Comparison of ENCODE assay signal across 2 cellular contexts in the genomic region with DNA sequence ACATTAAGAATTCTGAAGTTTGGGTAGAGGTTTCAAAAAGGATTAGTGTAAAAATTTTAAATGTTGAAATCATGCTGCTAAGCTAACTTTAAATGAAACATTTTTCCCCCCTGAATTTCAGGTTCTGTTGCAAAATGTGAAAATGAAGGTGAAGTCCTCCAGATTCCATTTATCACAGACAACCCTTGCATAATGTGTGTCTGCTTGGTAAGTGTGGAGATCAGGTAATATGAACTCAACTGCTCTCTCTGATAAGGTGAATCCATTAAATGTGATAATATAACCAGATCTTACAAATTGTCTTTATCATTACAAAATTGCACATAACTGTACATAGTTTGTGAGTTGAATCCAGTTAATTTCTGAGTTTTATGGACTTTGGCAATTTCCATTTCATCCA.
TF ChIP-seq lines count a peak whose summit lies in the region.

No MANE protein-coding gene starts in this region.

TF ChIP-seq in A549, 52 proteins besides CTCF, POLR2A, EP300 and RAD21 (continued from another document):
- TF ChIP-seq JUN (IDR thresholded peaks at IDR 0.05) (no peak), SMC3 (IDR thresholded peaks at IDR 0.05) (no peak), GATA3 (IDR thresholded peaks at IDR 0.05; ENCODE audit: borderline replicate concordance) (no peak), RARB (CRISPR knock-in tag; IDR thresholded peaks at IDR 0.05) (no peak)

TF ChIP-seq in IMR-90, 13 proteins besides CTCF, POLR2A, EP300 and RAD21 (continued from another document):
- TF ChIP-seq SMC3 (IDR thresholded peaks at IDR 0.05; ENCODE audit: low read depth, low read length) = no peak
- TF ChIP-seq BHLHE40 (IDR thresholded peaks at IDR 0.05; ENCODE audit: low read depth, low read length) = no peak
- no peak for TF ChIP-seq NFE2L2 (IDR thresholded peaks at IDR 0.05; ENCODE audit: low read depth, low read length)
- TF ChIP-seq RFX5 (IDR thresholded peaks at IDR 0.05; ENCODE audit: low read depth, low read length) = no peak
- no peak for TF ChIP-seq MAFK (IDR thresholded peaks at IDR 0.05; ENCODE audit: low read depth, low read length)
- no peak for TF ChIP-seq USF2 (IDR thresholded peaks at IDR 0.05; ENCODE audit: low read depth, low read length)
- TF ChIP-seq ELK1 (IDR thresholded peaks at IDR 0.05; ENCODE audit: borderline replicate concordance, low read depth, low read length) = no peak
